Comparison of ENCODE assay signal across 8 cellular contexts in the genomic region with DNA sequence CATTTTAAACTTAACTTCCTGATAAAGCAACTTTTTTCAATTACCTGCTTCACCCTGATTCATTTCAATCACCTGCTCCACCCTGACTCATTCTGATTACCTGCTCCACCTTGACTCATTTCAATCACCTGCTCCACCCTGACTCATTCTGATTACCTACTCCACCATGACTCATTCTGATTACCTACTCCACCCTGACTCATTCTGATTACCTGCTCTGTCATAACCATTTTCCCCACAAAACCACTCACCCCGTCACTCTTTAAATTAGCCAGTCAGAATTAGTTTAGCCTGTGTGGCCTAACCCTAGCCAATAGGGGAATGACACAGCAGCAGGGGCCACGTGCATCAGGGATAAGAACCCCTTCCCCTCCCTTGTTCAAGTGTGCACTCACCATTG.
A peak's percentile ranks its signal among the peaks of the same experiment; 100 is the strongest.
DNase-seq lines count a peak whose midpoint lies in the region; ATAC-seq lines count a peak whose summit lies in the region.
"Not testable (repeated sequence)": the region's sequence is repeated elsewhere in the genome, so short reads cannot be mapped to it uniquely, and the experiment has no call there.

No MANE protein-coding gene starts in this region.

- not testable (repeated sequence) for H3K27me3 Mint-ChIP-seq in activated CD8-positive, alpha-beta memory T cell treated with anti-CD3 and anti-CD28 coated beads, Interleukin-2, amount 10 ng/mL, durations not matched to agents 7 days and 5 days; activated naive CD8-positive, alpha-beta T cell treated with anti-CD3 and anti-CD28 coated beads for 36 hours

- not testable (repeated sequence) for H3K79me2 ChIP-seq in trophoblast cell (ENCODE audit: control insufficient read depth, insufficient read depth, low read length, poor library complexity)

- peak; percentile 12 for ATAC-seq in activated CD8-positive, alpha-beta memory T cell treated with anti-CD3 and anti-CD28 coated beads, Interleukin-2, amount 10 ng/mL, durations not matched to agents 7 days and 5 days

- not testable (repeated sequence) for H3K27ac Mint-ChIP-seq in activated CD8-positive, alpha-beta memory T cell treated with anti-CD3 and anti-CD28 coated beads, Interleukin-2, amount 10 ng/mL, durations not matched to agents 7 days and 5 days; activated naive CD8-positive, alpha-beta T cell treated with anti-CD3 and anti-CD28 coated beads for 36 hours

- not testable (repeated sequence) for H3K4me3 Mint-ChIP-seq in activated CD8-positive, alpha-beta memory T cell treated with anti-CD3 and anti-CD28 coated beads, Interleukin-2, amount 10 ng/mL, durations not matched to agents 7 days and 5 days; activated naive CD8-positive, alpha-beta T cell treated with anti-CD3 and anti-CD28 coated beads for 36 hours

- H3K9ac ChIP-seq in trophoblast cell (ENCODE audit: low read length), result not testable (repeated sequence)

- CTCF ChIA-PET in activated CD8-positive, alpha-beta memory T cell treated with anti-CD3 and anti-CD28 coated beads, Interleukin-2, amount 10 ng/mL, durations not matched to agents 7 days and 5 days (lab: Charles Lee), result not testable (repeated sequence)

- not testable (repeated sequence) for H3K27me3 ChIP-seq in trophoblast cell (ENCODE audit: insufficient read depth, low read length)

- H3K9me3 Mint-ChIP-seq in activated CD8-positive, alpha-beta memory T cell treated with anti-CD3 and anti-CD28 coated beads, Interleukin-2, amount 10 ng/mL, durations not matched to agents 7 days and 5 days (ENCODE audit: low read depth); activated naive CD8-positive, alpha-beta T cell treated with anti-CD3 and anti-CD28 coated beads for 36 hours: not testable (repeated sequence)

- H2BK12ac ChIP-seq in trophoblast cell (ENCODE audit: low read length), result not testable (repeated sequence)

- no CpG with 5 or more reads among the region's 2 CpGs for WGBS in trophoblast cell (ENCODE audit: extremely low coverage, insufficient coverage, insufficient read length)

- not testable (repeated sequence) for H3K36me3 ChIP-seq in trophoblast cell (ENCODE audit: control insufficient read depth in 1 of 2, insufficient read depth in 2 of 2, low read length in 2 of 2)

- H3K79me1 ChIP-seq in trophoblast cell (ENCODE audit: low read length), result not testable (repeated sequence)

- in situ Hi-C loops in Caki2 (cut with HindIII; ENCODE audit: low pct_unique_long_range_greater_than_20kb, low sequenced_read_pairs), result not testable (repeated sequence)

- DNase-seq in Caki2 (ENCODE audit: low read depth) (peak; percentile 49), LoVo (ENCODE audit: low spot score) (peak; percentile 3), SW480 (ENCODE audit: low spot score) (peak; percentile 47), glomerular visceral epithelial cell (ENCODE audit: extremely low spot score) (peak; percentile 1), trophoblast cell (peak; percentile 33 to 69)
- peak; percentile 42 for DNase-seq in activated CD8-positive, alpha-beta memory T cell treated with anti-CD3 and anti-CD28 coated beads, Interleukin-2, amount 10 ng/mL, durations not matched to agents 7 days and 5 days
- DNase-seq in activated naive CD8-positive, alpha-beta T cell treated with anti-CD3 and anti-CD28 coated beads for 36 hours, result peak; percentile 1
- peak; percentile 1 for DNase-seq in stimulated activated naive CD4-positive, alpha-beta T cell treated with Interleukin-2 at 50 U/mL for 16 hours (lab: John Stamatoyannopoulos, UW)

- H3K4me1 Mint-ChIP-seq in activated CD8-positive, alpha-beta memory T cell treated with anti-CD3 and anti-CD28 coated beads, Interleukin-2, amount 10 ng/mL, durations not matched to agents 7 days and 5 days; activated naive CD8-positive, alpha-beta T cell treated with anti-CD3 and anti-CD28 coated beads for 36 hours: not testable (repeated sequence)

- not testable (repeated sequence) for H3K4me1 ChIP-seq in trophoblast cell (ENCODE audit: control insufficient read depth in 1 of 2, insufficient read depth in 2 of 2, low read length in 2 of 2)

- H2BK120ac ChIP-seq in trophoblast cell (ENCODE audit: insufficient read depth, low read length, poor library complexity), result not testable (repeated sequence)

- H2BK5ac ChIP-seq in trophoblast cell (ENCODE audit: low read depth, low read length, poor library complexity), result not testable (repeated sequence)

- H3K4me2 ChIP-seq in trophoblast cell (ENCODE audit: low read length), result not testable (repeated sequence)

- H2AFZ ChIP-seq in trophoblast cell (ENCODE audit: insufficient read depth, low read length, poor library complexity), result not testable (repeated sequence)

- not testable (repeated sequence) for H3K36me3 Mint-ChIP-seq in activated CD8-positive, alpha-beta memory T cell treated with anti-CD3 and anti-CD28 coated beads, Interleukin-2, amount 10 ng/mL, durations not matched to agents 7 days and 5 days; activated naive CD8-positive, alpha-beta T cell treated with anti-CD3 and anti-CD28 coated beads for 36 hours

- H3K27ac ChIP-seq in trophoblast cell (ENCODE audit: low read depth, low read length), result not testable (repeated sequence)

- H3K9me3 ChIP-seq in trophoblast cell (ENCODE audit: insufficient read depth, low read depth, low read length), result not testable (repeated sequence)

- not testable (repeated sequence) for H3K18ac ChIP-seq in trophoblast cell (ENCODE audit: low read length)

- not testable (repeated sequence) for H4K12ac ChIP-seq in trophoblast cell (ENCODE audit: low read depth, low read length)

- not testable (repeated sequence) for H4K8ac ChIP-seq in trophoblast cell (ENCODE audit: low read depth, low read length)

- not testable (repeated sequence) for H3K4ac ChIP-seq in trophoblast cell (ENCODE audit: low read depth, low read length)

- not testable (repeated sequence) for H4K91ac ChIP-seq in trophoblast cell (ENCODE audit: low read depth, low read length)

- H2AK5ac ChIP-seq in trophoblast cell (ENCODE audit: low read length), result not testable (repeated sequence)

- not testable (repeated sequence) for H3K4me3 ChIP-seq in trophoblast cell (ENCODE audit: low read depth, low read length)

- not testable (repeated sequence) for H3K14ac ChIP-seq in trophoblast cell (ENCODE audit: low read length)

- H3K23ac ChIP-seq in trophoblast cell (ENCODE audit: low read length), result not testable (repeated sequence)

Comparison
In these comparisons a context has a peak if more than half of its experiments do, and no peak if none do; other contexts are left out.
1. DNase-seq: peak in every context shown above with its lines; median percentile 51 in trophoblast cell; 49 in Caki2; 47 in SW480; 42 in activated CD8-positive, alpha-beta memory T cell treated with anti-CD3 and anti-CD28 coated beads, Interleukin-2, amount 10 ng/mL, durations not matched to agents 7 days and 5 days; 3 in LoVo; 1 in activated naive CD8-positive, alpha-beta T cell treated with anti-CD3 and anti-CD28 coated beads for 36 hours; 1 in glomerular visceral epithelial cell; 1 in stimulated activated naive CD4-positive, alpha-beta T cell treated with Interleukin-2 at 50 U/mL for 16 hours.